In the genomic region with DNA sequence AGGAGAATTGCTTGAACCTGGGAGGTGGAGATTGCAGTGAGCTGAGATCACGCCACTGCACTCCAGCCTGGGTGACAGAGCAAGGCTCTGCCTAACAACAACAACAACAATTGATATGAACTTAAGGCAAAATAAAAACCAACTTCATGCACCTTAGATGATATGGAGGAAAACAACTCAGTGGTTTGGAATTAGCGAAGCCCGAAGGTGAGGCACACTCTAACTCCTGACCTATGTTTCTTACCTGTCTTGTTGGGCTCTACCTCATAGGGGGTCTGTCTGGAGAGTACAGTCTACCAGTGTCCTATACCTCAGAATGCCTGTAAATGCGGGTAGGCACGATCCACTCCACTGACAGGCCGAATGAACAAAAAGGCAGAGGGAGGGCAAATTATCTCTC, we compare ENCODE assay signal across 1 cellular context.
TF ChIP-seq lines count a peak whose summit lies in the region.

No MANE protein-coding gene starts in this region.

TF ChIP-seq in H1, 55 proteins besides CTCF, POLR2A, EP300 and RAD21 (continued from another document):
- TF ChIP-seq, protein P1, sequence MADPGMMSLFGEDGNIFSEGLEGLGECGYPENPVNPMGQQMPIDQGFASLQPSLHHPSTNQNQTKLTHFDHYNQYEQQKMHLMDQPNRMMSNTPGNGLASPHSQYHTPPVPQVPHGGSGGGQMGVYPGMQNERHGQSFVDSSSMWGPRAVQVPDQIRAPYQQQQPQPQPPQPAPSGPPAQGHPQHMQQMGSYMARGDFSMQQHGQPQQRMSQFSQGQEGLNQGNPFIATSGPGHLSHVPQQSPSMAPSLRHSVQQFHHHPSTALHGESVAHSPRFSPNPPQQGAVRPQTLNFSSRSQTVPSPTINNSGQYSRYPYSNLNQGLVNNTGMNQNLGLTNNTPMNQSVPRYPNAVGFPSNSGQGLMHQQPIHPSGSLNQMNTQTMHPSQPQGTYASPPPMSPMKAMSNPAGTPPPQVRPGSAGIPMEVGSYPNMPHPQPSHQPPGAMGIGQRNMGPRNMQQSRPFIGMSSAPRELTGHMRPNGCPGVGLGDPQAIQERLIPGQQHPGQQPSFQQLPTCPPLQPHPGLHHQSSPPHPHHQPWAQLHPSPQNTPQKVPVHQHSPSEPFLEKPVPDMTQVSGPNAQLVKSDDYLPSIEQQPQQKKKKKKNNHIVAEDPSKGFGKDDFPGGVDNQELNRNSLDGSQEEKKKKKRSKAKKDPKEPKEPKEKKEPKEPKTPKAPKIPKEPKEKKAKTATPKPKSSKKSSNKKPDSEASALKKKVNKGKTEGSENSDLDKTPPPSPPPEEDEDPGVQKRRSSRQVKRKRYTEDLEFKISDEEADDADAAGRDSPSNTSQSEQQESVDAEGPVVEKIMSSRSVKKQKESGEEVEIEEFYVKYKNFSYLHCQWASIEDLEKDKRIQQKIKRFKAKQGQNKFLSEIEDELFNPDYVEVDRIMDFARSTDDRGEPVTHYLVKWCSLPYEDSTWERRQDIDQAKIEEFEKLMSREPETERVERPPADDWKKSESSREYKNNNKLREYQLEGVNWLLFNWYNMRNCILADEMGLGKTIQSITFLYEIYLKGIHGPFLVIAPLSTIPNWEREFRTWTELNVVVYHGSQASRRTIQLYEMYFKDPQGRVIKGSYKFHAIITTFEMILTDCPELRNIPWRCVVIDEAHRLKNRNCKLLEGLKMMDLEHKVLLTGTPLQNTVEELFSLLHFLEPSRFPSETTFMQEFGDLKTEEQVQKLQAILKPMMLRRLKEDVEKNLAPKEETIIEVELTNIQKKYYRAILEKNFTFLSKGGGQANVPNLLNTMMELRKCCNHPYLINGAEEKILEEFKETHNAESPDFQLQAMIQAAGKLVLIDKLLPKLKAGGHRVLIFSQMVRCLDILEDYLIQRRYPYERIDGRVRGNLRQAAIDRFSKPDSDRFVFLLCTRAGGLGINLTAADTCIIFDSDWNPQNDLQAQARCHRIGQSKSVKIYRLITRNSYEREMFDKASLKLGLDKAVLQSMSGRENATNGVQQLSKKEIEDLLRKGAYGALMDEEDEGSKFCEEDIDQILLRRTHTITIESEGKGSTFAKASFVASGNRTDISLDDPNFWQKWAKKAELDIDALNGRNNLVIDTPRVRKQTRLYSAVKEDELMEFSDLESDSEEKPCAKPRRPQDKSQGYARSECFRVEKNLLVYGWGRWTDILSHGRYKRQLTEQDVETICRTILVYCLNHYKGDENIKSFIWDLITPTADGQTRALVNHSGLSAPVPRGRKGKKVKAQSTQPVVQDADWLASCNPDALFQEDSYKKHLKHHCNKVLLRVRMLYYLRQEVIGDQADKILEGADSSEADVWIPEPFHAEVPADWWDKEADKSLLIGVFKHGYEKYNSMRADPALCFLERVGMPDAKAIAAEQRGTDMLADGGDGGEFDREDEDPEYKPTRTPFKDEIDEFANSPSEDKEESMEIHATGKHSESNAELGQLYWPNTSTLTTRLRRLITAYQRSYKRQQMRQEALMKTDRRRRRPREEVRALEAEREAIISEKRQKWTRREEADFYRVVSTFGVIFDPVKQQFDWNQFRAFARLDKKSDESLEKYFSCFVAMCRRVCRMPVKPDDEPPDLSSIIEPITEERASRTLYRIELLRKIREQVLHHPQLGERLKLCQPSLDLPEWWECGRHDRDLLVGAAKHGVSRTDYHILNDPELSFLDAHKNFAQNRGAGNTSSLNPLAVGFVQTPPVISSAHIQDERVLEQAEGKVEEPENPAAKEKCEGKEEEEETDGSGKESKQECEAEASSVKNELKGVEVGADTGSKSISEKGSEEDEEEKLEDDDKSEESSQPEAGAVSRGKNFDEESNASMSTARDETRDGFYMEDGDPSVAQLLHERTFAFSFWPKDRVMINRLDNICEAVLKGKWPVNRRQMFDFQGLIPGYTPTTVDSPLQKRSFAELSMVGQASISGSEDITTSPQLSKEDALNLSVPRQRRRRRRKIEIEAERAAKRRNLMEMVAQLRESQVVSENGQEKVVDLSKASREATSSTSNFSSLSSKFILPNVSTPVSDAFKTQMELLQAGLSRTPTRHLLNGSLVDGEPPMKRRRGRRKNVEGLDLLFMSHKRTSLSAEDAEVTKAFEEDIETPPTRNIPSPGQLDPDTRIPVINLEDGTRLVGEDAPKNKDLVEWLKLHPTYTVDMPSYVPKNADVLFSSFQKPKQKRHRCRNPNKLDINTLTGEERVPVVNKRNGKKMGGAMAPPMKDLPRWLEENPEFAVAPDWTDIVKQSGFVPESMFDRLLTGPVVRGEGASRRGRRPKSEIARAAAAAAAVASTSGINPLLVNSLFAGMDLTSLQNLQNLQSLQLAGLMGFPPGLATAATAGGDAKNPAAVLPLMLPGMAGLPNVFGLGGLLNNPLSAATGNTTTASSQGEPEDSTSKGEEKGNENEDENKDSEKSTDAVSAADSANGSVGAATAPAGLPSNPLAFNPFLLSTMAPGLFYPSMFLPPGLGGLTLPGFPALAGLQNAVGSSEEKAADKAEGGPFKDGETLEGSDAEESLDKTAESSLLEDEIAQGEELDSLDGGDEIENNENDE (IDR thresholded peaks at IDR 0.05; ENCODE audit: insufficient replicate concordance, low read length), result no peak
